ENCODE assay signal across 8 cellular contexts in genomic region chr14:54683882-54684794, GRCh38.
A peak's percentile ranks its signal among the peaks of the same experiment; 100 is the strongest.
DNase-seq lines count a peak whose midpoint lies in the region; ATAC-seq and TF ChIP-seq lines count a peak whose summit lies in the region.

No MANE protein-coding gene starts in this region.

- no peaks in the 10 kb centered on the region for H3K36me3 Mint-ChIP-seq in activated naive CD8-positive, alpha-beta T cell treated with anti-CD3 and anti-CD28 coated beads, Interleukin-2, amount 50 U/mL, for 24 hours (ENCODE audit: low read depth)
- peaks cover 2% of the 10 kb centered on the region for H3K36me3 Mint-ChIP-seq in activated naive CD8-positive, alpha-beta T cell treated with anti-CD3 and anti-CD28 coated beads for 36 hours

- peaks cover 34% of the 10 kb centered on the region for H3K4me1 Mint-ChIP-seq in activated naive CD8-positive, alpha-beta T cell treated with anti-CD3 and anti-CD28 coated beads, Interleukin-2, amount 50 U/mL, for 24 hours
- H3K4me1 Mint-ChIP-seq in activated naive CD8-positive, alpha-beta T cell treated with anti-CD3 and anti-CD28 coated beads for 36 hours, result peaks cover 14% of the 10 kb centered on the region

- H3K9me3 Mint-ChIP-seq in activated naive CD8-positive, alpha-beta T cell treated with anti-CD3 and anti-CD28 coated beads, Interleukin-2, amount 50 U/mL, for 24 hours, result no peaks in the 10 kb centered on the region
- no peaks in the 10 kb centered on the region for H3K9me3 Mint-ChIP-seq in activated naive CD8-positive, alpha-beta T cell treated with anti-CD3 and anti-CD28 coated beads for 36 hours

- peak; percentile 9 for DNase-seq in activated naive CD8-positive, alpha-beta T cell treated with anti-CD3 and anti-CD28 coated beads, Interleukin-2, amount 50 U/mL, for 24 hours
- no peak for DNase-seq in activated naive CD8-positive, alpha-beta T cell treated with anti-CD3 and anti-CD28 coated beads for 36 hours
- DNase-seq in caudate nucleus (lab: John Stamatoyannopoulos, UW) (peak in 1 of 61 donors; percentile 51), lower leg skin (ENCODE audit: low spot score in 2 of 2) (peak; percentile 68 to 93), aorta (peak; percentile 61 to 86)
- DNase-seq in activated CD4-positive, alpha-beta T cell treated with anti-CD3 and anti-CD28 coated beads for 1 hour, result no peak

- peak; percentile 37 for ATAC-seq in activated naive CD8-positive, alpha-beta T cell treated with anti-CD3 and anti-CD28 coated beads, Interleukin-2, amount 50 U/mL, for 24 hours
- ATAC-seq in aorta (ENCODE audit: low FRiP score) (peak; percentile 11), HG02759 (IDR thresholded peaks at IDR 0.05; ENCODE audit: unreplicated experiment) (no peak), HG03097 (IDR thresholded peaks at IDR 0.05; ENCODE audit: low FRiP score, unreplicated experiment) (no peak)

- H3K27me3 ChIP-seq in aorta (ENCODE audit: control insufficient read depth in 1 of 2, insufficient read depth in 2 of 2, low read length in 1 of 2), result no peaks in the 10 kb centered on the region

- WGBS in lower leg skin, 2 donors, result 34 to 46% methylated on average over 6 to 8 of the region's 8 CpGs
- WGBS in aorta, 2 donors, result 12 to 15% methylated on average over 8 of the region's 8 CpGs

- no peaks in the 10 kb centered on the region for H3K9me3 ChIP-seq in aorta (ENCODE audit: control insufficient read depth, low read length)

- TF ChIP-seq CTCF in lower leg skin (IDR thresholded peaks at IDR 0.05), result no peak

- TF ChIP-seq POLR2A in lower leg skin (IDR thresholded peaks at IDR 0.05), result no peak

- H3K36me3 ChIP-seq in aorta (ENCODE audit: control insufficient read depth in 1 of 2, insufficient read depth in 2 of 2, low read length in 1 of 2), result no peaks in the 10 kb centered on the region

- H3K27ac ChIP-seq in caudate nucleus (ENCODE audit: low read depth, low read length), result peak overlapping the region; percentile 31
- H3K27ac ChIP-seq in aorta (ENCODE audit: low read depth in 1 of 2, low read length in 2 of 2), result peak overlapping the region; percentile 77 to 99

- no peak overlapping the region for H3K4me3 Mint-ChIP-seq in activated naive CD8-positive, alpha-beta T cell treated with anti-CD3 and anti-CD28 coated beads, Interleukin-2, amount 50 U/mL, for 24 hours
- no peak overlapping the region for H3K4me3 Mint-ChIP-seq in activated naive CD8-positive, alpha-beta T cell treated with anti-CD3 and anti-CD28 coated beads for 36 hours

- H3K4me1 ChIP-seq in aorta (ENCODE audit: control insufficient read depth in 1 of 2, insufficient read depth in 2 of 2, low read length in 2 of 2), result peaks cover 7 to 24% of the 10 kb centered on the region in 2 donors

- no peak overlapping the region for H3K4me3 ChIP-seq in lower leg skin (ENCODE audit: low read depth, poor library complexity, severe bottlenecking)
- no peak overlapping the region for H3K4me3 ChIP-seq in aorta (ENCODE audit: low read length in 2 of 2)

- peaks cover 21% of the 10 kb centered on the region for H3K27me3 Mint-ChIP-seq in activated naive CD8-positive, alpha-beta T cell treated with anti-CD3 and anti-CD28 coated beads, Interleukin-2, amount 50 U/mL, for 24 hours
- peaks cover 24% of the 10 kb centered on the region for H3K27me3 Mint-ChIP-seq in activated naive CD8-positive, alpha-beta T cell treated with anti-CD3 and anti-CD28 coated beads for 36 hours

- no peak overlapping the region for H3K27ac Mint-ChIP-seq in activated naive CD8-positive, alpha-beta T cell treated with anti-CD3 and anti-CD28 coated beads, Interleukin-2, amount 50 U/mL, for 24 hours
- no peak overlapping the region for H3K27ac Mint-ChIP-seq in activated naive CD8-positive, alpha-beta T cell treated with anti-CD3 and anti-CD28 coated beads for 36 hours

- intact Hi-C loops in lower leg skin (cut with DNase I; ENCODE audit: low total_unique reads) (no loop called here), aorta (cut with DNase I) (no loop called here)

Comparison
In these comparisons a context has a peak if more than half of its experiments do, and no peak if none do; other contexts are left out.
1. DNase-seq: peak in activated naive CD8-positive, alpha-beta T cell treated with anti-CD3 and anti-CD28 coated beads, Interleukin-2, amount 50 U/mL, for 24 hours (single experiment), lower leg skin (2 of 2) and aorta (2 of 2); none in activated naive CD8-positive, alpha-beta T cell treated with anti-CD3 and anti-CD28 coated beads for 36 hours (single experiment) and activated CD4-positive, alpha-beta T cell treated with anti-CD3 and anti-CD28 coated beads for 1 hour (single experiment).
2. ATAC-seq: peak in activated naive CD8-positive, alpha-beta T cell treated with anti-CD3 and anti-CD28 coated beads, Interleukin-2, amount 50 U/mL, for 24 hours (single experiment) and aorta (single experiment); none in HG02759 (single experiment) and HG03097 (single experiment).